Comparison of ENCODE assay signal across 15 cellular contexts in the genomic region with DNA sequence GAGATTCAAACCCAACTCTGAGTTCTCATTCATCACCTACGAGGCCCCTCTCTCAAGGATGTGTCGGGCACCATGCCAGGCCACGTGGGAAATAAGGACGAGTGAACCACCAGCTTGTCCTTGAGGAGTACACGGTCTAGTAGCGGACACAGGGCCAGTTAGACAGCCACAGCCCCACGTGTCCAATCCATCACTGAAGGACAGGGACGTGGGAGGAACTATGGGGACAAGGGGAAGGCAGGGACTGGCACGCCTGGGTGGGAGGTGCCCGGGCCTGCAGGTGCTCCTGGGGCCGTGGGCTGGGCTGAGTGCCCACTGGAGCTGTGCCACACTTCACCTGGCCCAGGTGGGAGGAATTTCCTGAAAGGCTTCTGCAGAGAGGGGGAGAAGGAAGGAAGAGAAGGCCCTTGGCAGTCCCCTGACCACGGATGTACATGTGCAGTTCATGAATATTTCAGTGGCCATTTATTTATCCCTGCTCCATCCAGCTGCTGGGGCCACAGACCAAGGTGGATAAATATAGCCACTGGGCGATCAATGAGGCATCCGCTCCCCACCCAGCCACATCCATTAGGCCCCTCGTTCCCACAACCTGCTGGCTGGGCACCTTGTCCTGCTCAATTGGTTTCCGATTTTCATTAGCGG. TPM values are rescaled to one million over a fixed set of nuclear protein-coding genes. Genes with fewer than 3 reads are reported as not detected.
DNase-seq lines count a peak whose midpoint lies in the region; ATAC-seq, FAIRE-seq and TF ChIP-seq lines count a peak whose summit lies in the region.
"Had no signal": no experiment of that assay in that cellular context is flagged by ENCODE, and none has a peak within 500 bp of the region (broad histone marks: within the 10 kb centered on the region; RNA-seq: fewer than 3 reads in every experiment).

No MANE protein-coding gene starts in this region.

- WGBS in pancreas, 2 donors, result 15 to 24% methylated on average over 17 of the region's 17 CpGs

- H3K9me3 ChIP-seq in pancreas (no peaks in the 10 kb centered on the region), BE2C (no peaks in the 10 kb centered on the region)

- H3K27me3 ChIP-seq in pancreas (no peaks in the 10 kb centered on the region), BE2C (no peaks in the 10 kb centered on the region)

- ATAC-seq in esophagus mucosa (peak; percentile 38), pancreas (peak; percentile 57 to 77 (median 74)), GM21526 (IDR thresholded peaks at IDR 0.05; ENCODE audit: low FRiP score, unreplicated experiment) (no peak)
- ATAC-seq: HCT116 had no signal

- H3K4me3 ChIP-seq in pancreas, result no peak overlapping the region
- H3K4me3 ChIP-seq in BE2C (ENCODE audit: low read depth, low read length), result no peak overlapping the region

- intact Hi-C loops in pancreas (cut with DNase I), result no loop called here

- H3K4me1 ChIP-seq in pancreas (peaks cover 19 to 27% (median 23%) of the 10 kb centered on the region in 3 donors), BE2C (no peaks in the 10 kb centered on the region; the same call in 1 of the 2 replicates)

- peak overlapping the region; percentile 44 to 86 (median 66) for H3K27ac ChIP-seq in pancreas

- H3K36me3 ChIP-seq in pancreas, result no peaks in the 10 kb centered on the region
- H3K36me3 ChIP-seq in BE2C, result no peaks in the 10 kb centered on the region

- FAIRE-seq in pancreas (lab: Jason Lieb, UNC), result no peak
- FAIRE-seq: islet of Langerhans had no signal

- TF ChIP-seq CTCF in pancreas (IDR thresholded peaks at IDR 0.05) (no peak), BE2C (IDR thresholded peaks at IDR 0.05; ENCODE audit: low read depth, low read length) (no peak)

- peak; percentile 95 for DNase-seq in COLO668 (lab: John Stamatoyannopoulos, UW; ENCODE audit: unreplicated experiment)
- DNase-seq in NCI-H2081 treated with DMSO at 0.1 percent for 48 hours (lab: John Stamatoyannopoulos, UW), result peak; percentile 38
- DNase-seq in pancreas, result peak; percentile 80 to 91 (median 84)
- no peak for DNase-seq in BE2C
- no peak for DNase-seq in EL
- no peak for DNase-seq in foreskin melanocyte
- DNase-seq: activated CD4-positive, alpha-beta T cell treated with anti-CD3 and anti-CD28 coated beads, Interleukin-2, amount 10 ng/mL, durations not matched to agents 24 days and 14 days; activated T-cell treated with anti-CD3 and anti-CD28 coated beads, Interleukin-2, amount 50 U/mL, for 24 hours; KBM-7; NCI-H2171; stimulated activated CD4-positive, alpha-beta T cell treated with anti-CD3 and anti-CD28 coated beads, Interleukin-4, amount 100 ng/mL, for 24 hours had no signal

RNA-seq across cellular contexts. Expression of a gene that starts 59.7 kb away (rescaled TPM):
- total RNA-seq in esophagus mucosa (22.8 TPM), pancreas (10 to 100 TPM; 12.3 to 18.9 (median 13.8) TPM)
- polyA plus RNA-seq in pancreas, result 10 to 100 TPM in 1 of 2 donors, 1 to 10 TPM in 1; 6.7 to 16.0 TPM
- 12.2 TPM for polyA plus RNA-seq in BE2C (2012; ENCODE audit: insufficient read depth, insufficient read length, low read depth)

Comparison
In these comparisons a context has a peak if more than half of its experiments do, and no peak if none do; other contexts are left out.
1. DNase-seq: peak in COLO668 (single experiment), NCI-H2081 treated with DMSO at 0.1 percent for 48 hours (single experiment) and pancreas (6 of 6); none in BE2C (single experiment), EL (single experiment) and foreskin melanocyte (single experiment).